ENCODE assay signal across 14 cellular contexts in the genomic region with DNA sequence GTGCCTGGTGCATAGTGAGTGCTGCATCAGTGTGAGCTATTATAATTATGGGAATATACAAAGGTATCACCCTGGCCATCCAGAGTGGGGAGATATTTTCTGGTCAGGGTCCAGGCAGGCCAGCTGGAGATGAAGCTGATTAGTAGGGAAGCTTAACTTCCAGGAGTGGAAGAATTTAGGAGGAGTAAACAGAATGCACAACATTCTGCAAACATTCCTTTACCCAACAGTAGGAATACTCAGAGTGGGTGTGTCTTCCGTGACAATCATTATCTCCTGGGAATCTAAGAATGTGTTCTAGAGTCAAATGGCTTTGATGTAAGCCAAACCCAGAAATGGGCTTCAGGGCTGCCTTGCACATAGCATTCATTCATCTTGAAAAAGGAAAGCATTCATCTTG. TPM values are rescaled to one million over a fixed set of nuclear protein-coding genes. Genes with fewer than 3 reads are reported as not detected.
DNase-seq lines count a peak whose midpoint lies in the region; ATAC-seq, FAIRE-seq and TF ChIP-seq lines count a peak whose summit lies in the region.
"Not testable (repeated sequence)": the region's sequence is repeated elsewhere in the genome, so short reads cannot be mapped to it uniquely, and the experiment has no call there.
"Had no signal": no experiment of that assay in that cellular context is flagged by ENCODE, and none has a peak within 500 bp of the region (broad histone marks: within the 10 kb centered on the region; RNA-seq: fewer than 3 reads in every experiment).

No MANE protein-coding gene starts in this region.

- intact Hi-C loops in HCT116 (cut with micrococcal nuclease) = not testable (repeated sequence)
- intact Hi-C loops in mammary epithelial cell (cut with micrococcal nuclease) = loop anchor here (2.0 kb wide), 1 partner anchor 14 kb away; no protein-coding TSS in a partner anchor

- H3K36me3 ChIP-seq in HCT116 (ENCODE audit: control insufficient read depth in 1 of 2, insufficient read depth in 2 of 2, low read length in 2 of 2); mammary epithelial cell (ENCODE audit: insufficient read depth, low read length); keratinocyte (ENCODE audit: control insufficient read depth in 2 of 2, extremely low read depth in 1 of 2, insufficient read depth in 2 of 2, low read length in 2 of 2): not testable (repeated sequence)

- in situ Hi-C loops in mammary epithelial cell (cut with MboI; ENCODE audit: low sequenced_read_pairs in 2 of 2) = not testable (repeated sequence)

- TF ChIP-seq RAD21 in HCT116 (IDR thresholded peaks at IDR 0.05; ENCODE audit: low read depth) = not testable (repeated sequence)

- not testable (repeated sequence) for H3K9ac ChIP-seq in HCT116 (ENCODE audit: low read length); mammary epithelial cell (ENCODE audit: insufficient read depth, low read length); keratinocyte (ENCODE audit: control insufficient read depth, extremely low read depth, insufficient read depth, low read length)

- dilution Hi-C loops in mammary epithelial cell (cut with HindIII; ENCODE audit: low sequenced_read_pairs); keratinocyte (cut with MboI; ENCODE audit: extremely low pct_ligation_motif_present, low sequenced_read_pairs): not testable (repeated sequence)

- not testable (repeated sequence) for H3K27me3 ChIP-seq in HCT116 (ENCODE audit: insufficient read depth, low read length); mammary epithelial cell (ENCODE audit: insufficient read depth, low read length); keratinocyte (ENCODE audit: control insufficient read depth, extremely low read depth, insufficient read depth, low read length)

- 0% methylated on average over 1 of the region's 1 CpG for WGBS in mammary epithelial cell (ENCODE audit: low coverage, missing lambda C conversion rate)

- TF ChIP-seq CTCF in HCT116 (IDR thresholded peaks at IDR 0.05 in 2 of 3, conservative IDR thresholded peaks at IDR 0.05 in 1 of 3; ENCODE audit: borderline replicate concordance in 1 of 3, insufficient read depth in 1 of 3, low read depth in 2 of 3, low read length in 2 of 3); mammary epithelial cell (conservative IDR thresholded peaks at IDR 0.05 in 1 of 2, IDR thresholded peaks at IDR 0.05 in 1 of 2; ENCODE audit: extremely low read depth in 1 of 2, insufficient read depth in 1 of 2, low read depth in 1 of 2, low read length in 2 of 2); keratinocyte (optimal IDR thresholded peaks at IDR 0.05 in 1 of 3, IDR thresholded peaks at IDR 0.05 in 1 of 3, conservative IDR thresholded peaks at IDR 0.05 in 1 of 3; ENCODE audit: extremely low read depth in 1 of 3, insufficient read depth in 2 of 3, low read length in 3 of 3): not testable (repeated sequence)

- H3K4me2 ChIP-seq in HCT116 (ENCODE audit: low read length) (peak overlapping the region; percentile 56), mammary epithelial cell (ENCODE audit: insufficient read depth, low read depth, low read length) (peak overlapping the region; percentile 15), keratinocyte (ENCODE audit: control insufficient read depth, extremely low read depth, insufficient read depth, low read depth, low read length) (peak overlapping the region; percentile 41)

- H3K4me1 ChIP-seq in HCT116 (ENCODE audit: control insufficient read depth in 1 of 2, insufficient read depth in 2 of 2, low read length in 2 of 2) = peaks cover 0 to 25% of the 10 kb centered on the region in 2 experiments; a peak in 2 of 4 replicates
- H3K4me1 ChIP-seq in mammary epithelial cell (ENCODE audit: insufficient read depth, low read length) = peaks cover 31% of the 10 kb centered on the region
- H3K4me1 ChIP-seq in keratinocyte (ENCODE audit: control insufficient read depth, extremely low read depth, insufficient read depth, low read length) = peaks cover 16% of the 10 kb centered on the region

- not testable (repeated sequence) for H3K4me3 ChIP-seq in HCT116 (replicated peaks in 1 of 2; ENCODE audit: low read depth in 1 of 2, low read length in 2 of 2); mammary epithelial cell (replicated peaks in 1 of 3; ENCODE audit: insufficient read depth in 1 of 3, low read depth in 2 of 3, low read length in 3 of 3); keratinocyte (ENCODE audit: control insufficient read depth in 2 of 3, extremely low read depth in 1 of 3, insufficient read depth in 2 of 3, low read depth in 1 of 3, low read length in 3 of 3)

- not testable (repeated sequence) for H3K9me3 ChIP-seq in HCT116 (ENCODE audit: control insufficient read depth in 1 of 2, insufficient read depth in 1 of 2, low read depth in 1 of 2, low read length in 2 of 2); mammary epithelial cell (replicated peaks; ENCODE audit: insufficient read depth, low read length); keratinocyte (ENCODE audit: control insufficient read depth, low read depth, low read length)

- not testable (repeated sequence) for H3K9me2 ChIP-seq in HCT116 (ENCODE audit: insufficient read depth)

- CTCF ChIA-PET in HCT116 (lab: Charles Lee); mammary epithelial cell (lab: Charles Lee; ENCODE audit: low non-redundant PET): not testable (repeated sequence)

- not testable (repeated sequence) for H3K9me1 ChIP-seq in keratinocyte (ENCODE audit: control insufficient read depth, extremely low read depth, insufficient read depth, low read length)

- POLR2A ChIA-PET in HCT116 (lab: Charles Lee) = not testable (repeated sequence)

- BruUV-seq in HCT116 (replicated peaks; lab: Mats Ljungman, UMichigan); mammary epithelial cell (replicated peaks; lab: Mats Ljungman, UMichigan): not testable (repeated sequence)

- H2AFZ ChIP-seq in HCT116 (ENCODE audit: low read depth, low read length, poor library complexity, severe bottlenecking); mammary epithelial cell (ENCODE audit: low read depth, low read length); keratinocyte (ENCODE audit: control insufficient read depth, low read length): not testable (repeated sequence)

- H3K27ac ChIP-seq in HCT116 (ENCODE audit: low read depth, low read length) = not testable (repeated sequence)
- H3K27ac ChIP-seq in mammary epithelial cell (ENCODE audit: insufficient read depth, low read depth, low read length) (peak overlapping the region; percentile 63), keratinocyte (ENCODE audit: control insufficient read depth, insufficient read depth, low read length) (peak overlapping the region; percentile 72)

- not testable (repeated sequence) for TF ChIP-seq POLR2A in HCT116 (IDR thresholded peaks at IDR 0.05; ENCODE audit: borderline replicate concordance, extremely low read depth, insufficient read depth, insufficient read length)

- RAD21 ChIA-PET in HCT116 (lab: Charles Lee; ENCODE audit: low non-redundant PET in 1 of 2, low total read pairs in 2 of 2, uncharacterized antibody in 2 of 2, unreplicated experiment in 2 of 2) = not testable (repeated sequence)

- not testable (repeated sequence) for FAIRE-seq in keratinocyte (lab: Jason Lieb, UNC)

- not testable (repeated sequence) for H3K79me2 ChIP-seq in HCT116 (ENCODE audit: insufficient read depth, low read length); mammary epithelial cell (ENCODE audit: insufficient read depth, low read length); keratinocyte (ENCODE audit: control insufficient read depth, insufficient read depth, low read length)

- not testable (repeated sequence) for ATAC-seq in HCT116, SK-N-SH treated with all-trans-retinoic acid at 6 μM for 48 hours

- H4K20me1 ChIP-seq in HCT116 (ENCODE audit: insufficient read depth); mammary epithelial cell (ENCODE audit: insufficient read depth, low read length); keratinocyte (ENCODE audit: control insufficient read depth, extremely low read depth, insufficient read depth, low read length): not testable (repeated sequence)

- DNase-seq in A172 (ENCODE audit: low spot score) (peak; percentile 48), EL (peak; percentile 73), NCI-H226 (peak; percentile 49), fibroblast of gingiva (ENCODE audit: low read depth) (peak; percentile 27)
- DNase-seq in HCT116 (ENCODE audit: low read depth, low spot score); mammary epithelial cell; keratinocyte (ENCODE audit: low read depth, low spot score): not testable (repeated sequence)

RNA-seq across cellular contexts. Expression of a gene that starts 19.0 kb away (rescaled TPM):
- total RNA-seq in A172 (2014; rRNA removed; shearing (Covaris generic)) = not detected in 2 replicates
- not detected for total RNA-seq in HCT116 (2021; ENCODE audit: unreplicated experiment)
- not detected in 2 replicates for polyA plus RNA-seq in HCT116 (2012)
- 1 to 10 TPM in 1 of 2 donors, not detected in 1; 1.2 TPM for total RNA-seq in mammary epithelial cell
- polyA plus RNA-seq in mammary epithelial cell = 0.12 TPM
- polyA minus RNA-seq in mammary epithelial cell = not detected
- 0.40 to 0.82 TPM (median 0.45 TPM) in 3 replicates for polyA plus RNA-seq in keratinocyte
- 4.7 TPM for polyA plus RNA-seq in keratinocyte (2011; ENCODE audit: low read depth)
- polyA plus RNA-seq in keratinocyte (2011; cell fraction: cytosol; rRNA removed) = 0.79 and 1.8 TPM in 2 replicates
- polyA plus RNA-seq in keratinocyte (2011; cell fraction: nucleus; rRNA removed) = 3.3 and 4.0 TPM in 2 replicates
- polyA plus RNA-seq in keratinocyte (2012; ENCODE audit: low replicate concordance) = 0.57 and 26.2 TPM in 2 replicates
- polyA minus RNA-seq in keratinocyte = 0.32 to 0.73 TPM in 2 of 3 replicates, not detected in the other
- not detected for polyA minus RNA-seq in keratinocyte (2011; cell fraction: cytosol; rRNA and poly(A)+ RNA removed)
- 0.95 and 2.1 TPM in 2 replicates for polyA minus RNA-seq in keratinocyte (2011; cell fraction: nucleus; rRNA and poly(A)+ RNA removed)
- total RNA-seq: CD4-positive, alpha-beta T cell; Daoy; HepG2; HT1080; K562; MCF 10A had no signal
- polyA plus RNA-seq: HepG2, K562 had no signal

RNA-seq across cellular contexts. Expression of a gene that starts 19.1 kb away (rescaled TPM):
- 0.43 and 1.5 TPM in 2 replicates for total RNA-seq in A172 (2014; rRNA removed; shearing (Covaris generic))
- not detected for total RNA-seq in HCT116 (2021; ENCODE audit: unreplicated experiment)
- not detected in 2 replicates for polyA plus RNA-seq in HCT116 (2012)
- total RNA-seq in mammary epithelial cell = not detected
- polyA plus RNA-seq in mammary epithelial cell = 0.10 TPM
- polyA minus RNA-seq in mammary epithelial cell = not detected
- 0.24 to 0.28 TPM (median 0.27 TPM) in 3 replicates for polyA plus RNA-seq in keratinocyte
- 1.0 TPM for polyA plus RNA-seq in keratinocyte (2011; ENCODE audit: low read depth)
- 0.27 and 0.50 TPM in 2 replicates for polyA plus RNA-seq in keratinocyte (2011; cell fraction: cytosol; rRNA removed)
- 1.6 and 2.4 TPM in 2 replicates for polyA plus RNA-seq in keratinocyte (2011; cell fraction: nucleus; rRNA removed)
- 0.37 and 2.0 TPM in 2 replicates for polyA plus RNA-seq in keratinocyte (2012; ENCODE audit: low replicate concordance)
- 0.06 to 1.5 TPM (median 0.20 TPM) in 3 replicates for polyA minus RNA-seq in keratinocyte
- polyA minus RNA-seq in keratinocyte (2011; cell fraction: cytosol; rRNA and poly(A)+ RNA removed) = not detected
- polyA minus RNA-seq in keratinocyte (2011; cell fraction: nucleus; rRNA and poly(A)+ RNA removed) = 0.42 and 1.2 TPM in 2 replicates
- total RNA-seq: CD4-positive, alpha-beta T cell; Daoy; HepG2; K562; MCF 10A had no signal
- polyA plus RNA-seq: HepG2, K562 had no signal

RNA-seq across cellular contexts. Expression of a gene that starts 38.4 kb away (rescaled TPM):
- total RNA-seq in A172 (2014; rRNA removed; shearing (Covaris generic)) = 0.07 TPM in 1 of 2 replicates, not detected in the other
- not detected for total RNA-seq in HCT116 (2021; ENCODE audit: unreplicated experiment)
- polyA plus RNA-seq in HCT116 (2012) = 0.04 TPM in 1 of 2 replicates, not detected in the other
- total RNA-seq in mammary epithelial cell = not detected
- 0.05 TPM for polyA plus RNA-seq in mammary epithelial cell
- polyA minus RNA-seq in mammary epithelial cell = not detected
- polyA plus RNA-seq in keratinocyte = 0.04 TPM in 1 of 3 replicates, not detected in the others
- 0.99 TPM for polyA plus RNA-seq in keratinocyte (2011; ENCODE audit: low read depth)
- polyA plus RNA-seq in keratinocyte (2011; cell fraction: cytosol; rRNA removed) = 0.06 and 0.18 TPM in 2 replicates
- polyA plus RNA-seq in keratinocyte (2011; cell fraction: nucleus; rRNA removed) = 0.10 TPM in 1 of 2 replicates, not detected in the other
- 2.9 TPM in 1 of 2 replicates, not detected in the other for polyA plus RNA-seq in keratinocyte (2012; ENCODE audit: low replicate concordance)
- not detected in 3 replicates for polyA minus RNA-seq in keratinocyte
- not detected for polyA minus RNA-seq in keratinocyte (2011; cell fraction: cytosol; rRNA and poly(A)+ RNA removed)
- polyA minus RNA-seq in keratinocyte (2011; cell fraction: nucleus; rRNA and poly(A)+ RNA removed) = 0.39 TPM in 1 of 2 replicates, not detected in the other
- total RNA-seq: CD4-positive, alpha-beta T cell; Daoy; HepG2; K562; MCF 10A had no signal
- polyA plus RNA-seq: HepG2, K562 had no signal
